ENCODE assay signal across 8 cellular contexts in the genomic region with DNA sequence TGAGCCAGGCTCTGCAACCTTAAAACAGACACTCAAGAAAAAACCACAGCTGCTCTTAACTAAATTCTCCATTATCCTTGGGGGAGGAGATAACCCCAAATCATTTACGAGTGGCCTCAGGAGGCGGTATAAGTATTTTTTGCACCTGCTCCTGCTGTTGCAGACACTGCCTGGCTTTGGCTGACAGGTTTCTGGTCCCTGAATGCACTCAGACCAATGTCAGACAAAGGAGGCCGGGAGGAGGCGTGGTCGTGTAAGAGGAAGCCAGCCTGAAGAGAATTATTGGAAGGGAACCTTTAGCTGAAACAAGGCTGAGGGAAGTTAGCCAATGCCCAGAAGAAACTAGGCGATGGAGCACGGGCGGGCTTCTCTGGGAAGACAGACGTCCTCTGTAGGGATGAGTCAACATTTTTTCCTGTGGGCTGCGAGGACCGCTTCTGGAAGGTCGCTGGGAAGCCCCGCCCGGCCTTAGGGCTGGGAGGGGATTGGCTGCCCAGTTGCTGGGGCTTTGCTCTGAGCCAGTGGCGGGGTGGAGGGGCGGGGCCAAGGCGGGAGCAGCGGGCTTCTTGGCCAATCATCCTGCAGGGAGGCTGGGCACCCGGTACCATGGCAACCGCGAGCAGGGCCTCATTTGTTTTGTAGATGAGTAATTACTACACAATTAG.
DNase-seq lines count a peak whose midpoint lies in the region; ATAC-seq and TF ChIP-seq lines count a peak whose summit lies in the region.

No MANE protein-coding gene starts in this region.

- peak; percentile 85 for DNase-seq in DMS53 treated with DMSO at 0.1 percent for 48 hours (lab: John Stamatoyannopoulos, UW; ENCODE audit: unreplicated experiment)
- peak; percentile 99 for DNase-seq in IMR-90
- peak; percentile 79 to 95 for DNase-seq in PC-9
- peak; percentile 90 to 98 for DNase-seq in ascending aorta (ENCODE audit: low spot score in 2 of 2)
- DNase-seq in cardiac septum (ENCODE audit: low spot score) = peak; percentile 97
- peak; percentile 81 to 100 (median 98) for DNase-seq in nucleus accumbens (lab: John Stamatoyannopoulos, UW)
- peak; percentile 97 to 99 for DNase-seq in aorta
- DNase-seq in activated CD8-positive, alpha-beta memory T cell treated with anti-CD3 and anti-CD28 coated beads, Interleukin-2, amount 50 U/mL, for 4 hours = no peak

- peak overlapping the region; percentile 66 for H2BK5ac ChIP-seq in IMR-90 (ENCODE audit: low read depth, low read length, poor library complexity, severe bottlenecking)

- peak overlapping the region; percentile 83 for H3K4ac ChIP-seq in IMR-90 (ENCODE audit: low read depth, low read length)

- H3K27me3 ChIP-seq in IMR-90 (ENCODE audit: control insufficient read depth, insufficient read depth, low read length) (no peaks in the 10 kb centered on the region), PC-9 (ENCODE audit: insufficient read depth, low read depth) (no peaks in the 10 kb centered on the region), ascending aorta (no peaks in the 10 kb centered on the region), aorta (ENCODE audit: control insufficient read depth in 1 of 2, insufficient read depth in 2 of 2, low read length in 1 of 2) (no peaks in the 10 kb centered on the region)

- peak overlapping the region; percentile 94 for H2AK5ac ChIP-seq in IMR-90 (ENCODE audit: low read depth, low read length)

- no peaks in the 10 kb centered on the region for H3K79me1 ChIP-seq in IMR-90 (ENCODE audit: low read depth in 1 of 2, low read length in 2 of 2)

- peak overlapping the region; percentile 25; the same call in 1 of the 2 replicates for H4K91ac ChIP-seq in IMR-90 (ENCODE audit: insufficient read depth, low read depth, low read length)

- BruUV-seq in IMR-90 (replicated peaks; lab: Mats Ljungman, UMichigan) (no TSS peak), PC-9 (replicated peaks; lab: Mats Ljungman, UMichigan) (no TSS peak)

- peak overlapping the region; percentile 1; the same call in 1 of the 2 replicates for H3K4me3 ChIP-seq in IMR-90 (ENCODE audit: insufficient read depth, low read depth, low read length)
- peak overlapping the region; percentile 24; the same call in 1 of the 2 replicates for H3K4me3 ChIP-seq in PC-9
- H3K4me3 ChIP-seq in ascending aorta = peak overlapping the region; percentile 44 to 50
- no peak overlapping the region for H3K4me3 ChIP-seq in aorta (ENCODE audit: low read length in 2 of 2)

- peak overlapping the region; percentile 24; the same call in 1 of the 2 replicates for H3K9ac ChIP-seq in IMR-90 (ENCODE audit: low read depth, low read length)

- H3K18ac ChIP-seq in IMR-90 (ENCODE audit: low read depth, low read length) = 0 out of 2 replicates have a peak overlapping the region, but pooled peaks have one; percentile 9

- H4K20me1 ChIP-seq in IMR-90 (ENCODE audit: insufficient read depth, low read length) (no peaks in the 10 kb centered on the region; the same call in 1 of the 2 replicates), PC-9 (ENCODE audit: insufficient read depth) (no peaks in the 10 kb centered on the region)

- H4K8ac ChIP-seq in IMR-90 (ENCODE audit: low read depth in 2 of 2, low read length in 2 of 2) = peak overlapping the region in 1 of 2 experiments; percentile 71; a peak in 3 of 4 replicates

- no peaks in the 10 kb centered on the region for H3K9me2 ChIP-seq in PC-9 (ENCODE audit: insufficient read depth)

- ATAC-seq in IMR-90 (ENCODE audit: low read depth) = peak; percentile 98
- peak; percentile 97 for ATAC-seq in aorta (ENCODE audit: low FRiP score)

- dilution Hi-C loops in IMR-90 (cut with HindIII; ENCODE audit: low sequenced_read_pairs, unreplicated experiment) = no loop called here

- 0 out of 2 replicates have a peak overlapping the region, but pooled peaks have one; percentile 34 for H3K23ac ChIP-seq in IMR-90 (ENCODE audit: low read depth, low read length)

- intact Hi-C loops in IMR-90 (cut with micrococcal nuclease) = loop anchor here (2.0 to 5.0 kb wide), 2 partner anchors 40 to 146 kb away; no protein-coding TSS in a partner anchor
- intact Hi-C loops in PC-9 (cut with micrococcal nuclease; ENCODE audit: unreplicated experiment) = no loop called here
- intact Hi-C loops in ascending aorta (cut with DNase I) = loop anchor here (1.0 to 5.0 kb wide), 6 partner anchors 64 to 555 kb away; partner anchors contain the start of genes MSI2 and SRSF1
- intact Hi-C loops in cardiac septum (cut with DNase I) = loop anchor here (2.0 to 10.0 kb wide), 2 partner anchors 40 to 332 kb away; no protein-coding TSS in a partner anchor
- intact Hi-C loops in aorta (cut with DNase I) = loop anchor here in 1 of 2 donors (5.0 kb wide), 1 partner anchor 110 kb away; no protein-coding TSS in a partner anchor

- no peaks in the 10 kb centered on the region for H3K9me3 ChIP-seq in IMR-90 (ENCODE audit: control insufficient read depth, insufficient read depth, low read length)
- H3K9me3 ChIP-seq in PC-9 (ENCODE audit: insufficient read depth, low read depth) = no peaks in the 10 kb centered on the region
- no peaks in the 10 kb centered on the region for H3K9me3 ChIP-seq in ascending aorta
- H3K9me3 ChIP-seq in aorta (ENCODE audit: control insufficient read depth, low read length) = no peaks in the 10 kb centered on the region

- H3K14ac ChIP-seq in IMR-90 (replicated peaks; ENCODE audit: low read depth, low read length) = peak overlapping the region; percentile 68

- peak; percentile 30; the same call in 1 of the 2 replicates for TF ChIP-seq RAD21 in IMR-90 (IDR thresholded peaks at IDR 0.05; ENCODE audit: low read length)

- in situ Hi-C loops in IMR-90 (cut with MboI; ENCODE audit: low sequenced_read_pairs) = no loop called here

- peak overlapping the region; percentile 74 for H2AK9ac ChIP-seq in IMR-90 (replicated peaks; ENCODE audit: low read depth, low read length, poor library complexity)

- 0% methylated on average over 3 of the region's 21 CpGs; no CpG with 5 or more reads in 1 of the 2 experiments for WGBS in IMR-90 (ENCODE audit: extremely low coverage in 2 of 2, insufficient read length in 1 of 2), 2 experiments
- WGBS in aorta, 2 donors = 2 to 3% methylated on average over 21 of the region's 21 CpGs

- peak overlapping the region; percentile 54 for H3K4me2 ChIP-seq in IMR-90 (ENCODE audit: low read depth, low read length)
- H3K4me2 ChIP-seq in PC-9 = peak overlapping the region; percentile 57

- H2BK15ac ChIP-seq in IMR-90 (ENCODE audit: low read depth, low read length) = peak overlapping the region; percentile 12; the same call in 2 of the 3 replicates

- TF ChIP-seq POLR2A in IMR-90 (IDR thresholded peaks at IDR 0.05; ENCODE audit: low read depth, low read length) = peak; percentile 48

- no peaks in the 10 kb centered on the region for H3K79me2 ChIP-seq in PC-9 (ENCODE audit: low read depth)

- H3K4me1 ChIP-seq in IMR-90 (ENCODE audit: control insufficient read depth, insufficient read depth, low read length) = peaks cover 17% of the 10 kb centered on the region
- H3K4me1 ChIP-seq in PC-9 (replicated peaks; ENCODE audit: insufficient read depth) = peaks cover 7% of the 10 kb centered on the region
- H3K4me1 ChIP-seq in ascending aorta = peaks cover 0 to 7% of the 10 kb centered on the region in 2 donors
- H3K4me1 ChIP-seq in aorta (ENCODE audit: control insufficient read depth in 1 of 2, insufficient read depth in 2 of 2, low read length in 2 of 2) = no peaks in the 10 kb centered on the region

- H3F3A ChIP-seq in PC-9 (ENCODE audit: insufficient read depth, low read depth) = peaks cover 5% of the 10 kb centered on the region

- peak overlapping the region; percentile 73 for H2BK20ac ChIP-seq in IMR-90 (ENCODE audit: low read depth, low read length)

- H3K36me3 ChIP-seq in IMR-90 (ENCODE audit: control insufficient read depth, insufficient read depth, low read length) = no peaks in the 10 kb centered on the region
- H3K36me3 ChIP-seq in PC-9 (ENCODE audit: low read depth) = no peaks in the 10 kb centered on the region
- no peaks in the 10 kb centered on the region for H3K36me3 ChIP-seq in ascending aorta
- no peaks in the 10 kb centered on the region for H3K36me3 ChIP-seq in aorta (ENCODE audit: control insufficient read depth in 1 of 2, insufficient read depth in 2 of 2, low read length in 1 of 2)

- POLR2A ChIA-PET in IMR-90 (lab: Charles Lee; ENCODE audit: unreplicated experiment) (interaction anchor here (0.6 kb wide), 1 partner anchor 684 kb away, joined by 4 read pairs; no protein-coding TSS in a partner anchor), PC-9 (lab: Charles Lee; ENCODE audit: unreplicated experiment) (interaction anchor here (0.6 kb wide), 1 partner anchor 11 kb away, joined by 4 read pairs; no protein-coding TSS in a partner anchor)

- H2AFZ ChIP-seq in IMR-90 (replicated peaks; ENCODE audit: low read length, poor library complexity) (peak overlapping the region; percentile 84), PC-9 (no peak overlapping the region)

- H4K5ac ChIP-seq in IMR-90 (ENCODE audit: low read depth, low read length) = no peak overlapping the region

- no peak for TF ChIP-seq CTCF in IMR-90 (conservative IDR thresholded peaks at IDR 0.05; ENCODE audit: low read depth, low read length)
- no peak for TF ChIP-seq CTCF in PC-9 (conservative IDR thresholded peaks at IDR 0.05)
- peak in 1 of 3 experiments; percentile 11 for TF ChIP-seq CTCF in ascending aorta (IDR thresholded peaks at IDR 0.05)

- peaks cover 11% of the 10 kb centered on the region for H3K9me1 ChIP-seq in IMR-90 (ENCODE audit: insufficient read depth, low read length)

- H2BK120ac ChIP-seq in IMR-90 (ENCODE audit: low read depth, low read length) = peak overlapping the region; percentile 70

- H3K27ac ChIP-seq in IMR-90 (ENCODE audit: insufficient read depth, low read length) (peak overlapping the region; percentile 38), PC-9 (0 out of 2 replicates have a peak overlapping the region, but pooled peaks have one; percentile 23), ascending aorta (peak overlapping the region; percentile 68 to 73), aorta (ENCODE audit: low read depth in 1 of 2, low read length in 2 of 2) (peak overlapping the region in 1 of 2 donors; percentile 26)

- CTCF ChIA-PET in IMR-90 (lab: Yijun Ruan, JAX) (interaction anchor here (0.8 to 2.4 kb wide), 4 partner anchors 10 to 420 kb away, joined by 3 to 17 read pairs (median 3); no protein-coding TSS in a partner anchor), PC-9 (lab: Charles Lee) (no interaction called here)

- H3K56ac ChIP-seq in IMR-90 (ENCODE audit: extremely low read depth, insufficient read depth, low read length) = no peak overlapping the region; the same call in 1 of the 2 replicates

TF ChIP-seq in IMR-90, 13 proteins besides CTCF, POLR2A, EP300 and RAD21 (continues in another document):
- TF ChIP-seq MAFK (IDR thresholded peaks at IDR 0.05; ENCODE audit: low read depth, low read length) (peak; percentile 53; the same call in 1 of the 2 replicates), RCOR1 (IDR thresholded peaks at IDR 0.05; ENCODE audit: insufficient replicate concordance, low read length) (no peak), CHD1 (IDR thresholded peaks at IDR 0.05; ENCODE audit: low read depth, low read length) (no peak), CEBPB (IDR thresholded peaks at IDR 0.05; ENCODE audit: low read depth, low read length) (peak; percentile 60)

Comparison
In these comparisons a context has a peak if more than half of its experiments do, and no peak if none do; other contexts are left out.
1. H3K4me3 ChIP-seq: peak in IMR-90 (single experiment), PC-9 (single experiment) and ascending aorta (2 of 2); none in aorta (0 of 2).